Comparison of ENCODE assay signal across 8 cellular contexts in genomic region chr11:78139422-78140391, GRCh38. TPM values are rescaled to one million over a fixed set of nuclear protein-coding genes. Genes with fewer than 3 reads are reported as not detected.
DNase-seq lines count a peak whose midpoint lies in the region; ATAC-seq, FAIRE-seq and TF ChIP-seq lines count a peak whose summit lies in the region.

Gene ALG8, minus strand, starts transcription at chr11:78139626. Its CDS starts 38 bp downstream, at chr11:78139588.

- CTCF ChIA-PET in H1 (lab: Charles Lee; ENCODE audit: partially characterized antibody): interaction anchor here (0.6 kb wide), 1 partner anchor 659 kb away, joined by 6 read pairs; no protein-coding TSS in a partner anchor

- TF ChIP-seq CTCF in H1 (IDR thresholded peaks at IDR 0.05; ENCODE audit: control extremely low read depth in 1 of 3, insufficient read depth in 1 of 3, low read depth in 1 of 3, low read length in 3 of 3): no peak

- H2BK20ac ChIP-seq in H1 (ENCODE audit: low read length): no peak within 1 kb of the TSS

- no peak within 1 kb of the TSS for H3K14ac ChIP-seq in H1 (ENCODE audit: insufficient read length)

- POLR2A ChIA-PET in H1 (lab: Charles Lee; ENCODE audit: partially characterized antibody): interaction anchor here (0.6 to 4.5 kb wide), 25 partner anchors 8 to 444 kb away, joined by 3 to 32 read pairs (median 4); partner anchors contain the start of genes INTS4, KCTD21, NARS2 and NDUFC2

- H3K4ac ChIP-seq in H1 (replicated peaks; ENCODE audit: insufficient read length, low read depth, low read length) (peak within 1 kb of the TSS; percentile 62), mesendoderm (ENCODE audit: low read depth, low read length) (peak within 1 kb of the TSS; percentile 97)

- H3K36me3 ChIP-seq in H1 (ENCODE audit: control insufficient read depth in 2 of 4, insufficient read depth in 4 of 4, low read length in 3 of 4): peaks cover 2 to 8% (median 5%) of the 10 kb centered on the region in 4 experiments; a peak in 5 of 8 replicates
- H3K36me3 ChIP-seq in mesendoderm (ENCODE audit: control insufficient read depth, insufficient read depth, low read length): no peaks in the 10 kb centered on the region

- H2BK120ac ChIP-seq in H1 (replicated peaks; ENCODE audit: low read depth, low read length): peak within 1 kb of the TSS; percentile 14
- no peak within 1 kb of the TSS for H2BK120ac ChIP-seq in mesendoderm (ENCODE audit: low read depth, low read length)

- H3K4me1 ChIP-seq in H1 (replicated peaks in 1 of 4; ENCODE audit: control insufficient read depth in 3 of 4, insufficient read depth in 4 of 4, low read length in 3 of 4) (no peaks in the 10 kb centered on the region; a peak in 1 of 7 replicates), mesendoderm (ENCODE audit: control insufficient read depth, low read depth, low read length) (peaks cover 4% of the 10 kb centered on the region)

- H3K79me2 ChIP-seq in H1 (ENCODE audit: control insufficient read depth in 1 of 2, insufficient read depth in 2 of 2, low read length in 2 of 2): peaks cover 0 to 25% of the 10 kb centered on the region in 2 experiments; a peak in 3 of 4 replicates
- H3K79me2 ChIP-seq in mesendoderm (ENCODE audit: control insufficient read depth, insufficient read depth, low read length): peaks cover 10% of the 10 kb centered on the region

- H3K27ac ChIP-seq in H1 (ENCODE audit: low read depth, low read length) (peak within 1 kb of the TSS; percentile 87), mesendoderm (ENCODE audit: low read depth, low read length) (peak within 1 kb of the TSS; percentile 13)

- no peaks in the 10 kb centered on the region for H3K9me3 ChIP-seq in H1 (ENCODE audit: insufficient read depth in 2 of 2, low read depth in 1 of 2, low read length in 1 of 2)

- H2BK5ac ChIP-seq in H1 (ENCODE audit: low read depth, low read length) (peak within 1 kb of the TSS; percentile 89), mesendoderm (ENCODE audit: low read length) (peak within 1 kb of the TSS; percentile 92)

- no peak; a peak in 1 of 4 replicates for TF ChIP-seq RAD21 in H1 (IDR thresholded peaks at IDR 0.05 in 1 of 2, conservative IDR thresholded peaks at IDR 0.05 in 1 of 2; ENCODE audit: low read depth in 2 of 2, low read length in 2 of 2)

- H3K9ac ChIP-seq in H1 (replicated peaks in 1 of 4; ENCODE audit: extremely low read depth in 1 of 4, low read depth in 3 of 4, low read length in 3 of 4) (peak within 1 kb of the TSS; percentile 84 to 94 (median 92)), mesendoderm (ENCODE audit: low read length) (peak within 1 kb of the TSS; percentile 99)

- DNase-seq in COLO668 (lab: John Stamatoyannopoulos, UW; ENCODE audit: unreplicated experiment): peak; percentile 95
- DNase-seq in HT1080 (ENCODE audit: low read depth): peak; percentile 92
- DNase-seq in NOMO-1 treated with DMSO at 0.1 percent for 48 hours (lab: John Stamatoyannopoulos, UW; ENCODE audit: unreplicated experiment): peak; percentile 93
- peak; percentile 76 to 95 (median 95) for DNase-seq in activated CD8-positive, alpha-beta memory T cell treated with anti-CD3 and anti-CD28 coated beads for 48 hours (ENCODE audit: low read depth in 2 of 3, low spot score in 2 of 3)
- DNase-seq in H1 (ENCODE audit: low read depth in 1 of 2, low spot score in 2 of 2): peak; percentile 87 to 95
- peak; percentile 97 for DNase-seq in mesendoderm
- DNase-seq in stimulated activated CD8-positive, alpha-beta memory T cell treated with anti-CD3 and anti-CD28 coated beads, Interleukin-15, amount 100 ng/mL, for 1 hour (ENCODE audit: low read depth): peak; percentile 95

- H3K23ac ChIP-seq in H1 (ENCODE audit: insufficient read length): no peak within 1 kb of the TSS
- no peak within 1 kb of the TSS for H3K23ac ChIP-seq in mesendoderm (ENCODE audit: low read length)

- peak within 1 kb of the TSS; percentile 65 for H4K5ac ChIP-seq in H1 (ENCODE audit: insufficient read length, low read depth, low read length)
- peak within 1 kb of the TSS; percentile 99 for H4K5ac ChIP-seq in mesendoderm (ENCODE audit: low read length)

- H3K79me1 ChIP-seq in H1 (ENCODE audit: low read depth, low read length): 0 out of 2 replicates have a peak, but pooled peaks cover 3% of the 10 kb centered on the region
- H3K79me1 ChIP-seq in mesendoderm (ENCODE audit: low read length): peaks cover 9% of the 10 kb centered on the region

- H3K27me3 ChIP-seq in H1 (replicated peaks in 1 of 4; ENCODE audit: control insufficient read depth in 3 of 4, extremely low read depth in 1 of 4, insufficient read depth in 3 of 4, low read length in 3 of 4) (no peaks in the 10 kb centered on the region), mesendoderm (ENCODE audit: insufficient read depth, low read length, poor library complexity) (no peaks in the 10 kb centered on the region)

- peak within 1 kb of the TSS; percentile 84 for H2AFZ ChIP-seq in H1 (ENCODE audit: low read length)

- no peaks in the 10 kb centered on the region for H4K20me1 ChIP-seq in H1 (replicated peaks in 1 of 2; ENCODE audit: control insufficient read depth in 1 of 2, insufficient read depth in 2 of 2, low read length in 2 of 2)

- H3K18ac ChIP-seq in H1 (ENCODE audit: extremely low read depth, low read length) (peak within 1 kb of the TSS; percentile 89), mesendoderm (ENCODE audit: low read length) (peak within 1 kb of the TSS; percentile 91)

- peak; percentile 91 for ATAC-seq in GM21360 (IDR thresholded peaks at IDR 0.05; ENCODE audit: unreplicated experiment)

- H3K4me3 ChIP-seq in H1 (ENCODE audit: extremely low read depth in 1 of 4, insufficient read depth in 2 of 4, low read depth in 3 of 4, low read length in 4 of 4): peak within 1 kb of the TSS; percentile 75 to 91 (median 84)
- peak within 1 kb of the TSS; percentile 85 for H3K4me3 ChIP-seq in mesendoderm (ENCODE audit: low read length)

- H4K8ac ChIP-seq in H1 (ENCODE audit: extremely low read depth, insufficient read depth, low read length): peak within 1 kb of the TSS; percentile 98
- H4K8ac ChIP-seq in mesendoderm (ENCODE audit: low read depth, low read length): peak within 1 kb of the TSS; percentile 92

- peak within 1 kb of the TSS; percentile 78 for H4K91ac ChIP-seq in H1 (replicated peaks; ENCODE audit: insufficient read length, low read length)

- peaks cover 13% of the 10 kb centered on the region for H3K23me2 ChIP-seq in H1 (ENCODE audit: low read depth, low read length)

- TF ChIP-seq EP300 in H1 (IDR thresholded peaks at IDR 0.05; ENCODE audit: borderline replicate concordance in 1 of 2, low read depth in 2 of 2, low read length in 2 of 2): no peak

- H2AK5ac ChIP-seq in H1 (ENCODE audit: low read depth, low read length): 0 out of 2 replicates have a peak within 1 kb of the TSS, but pooled peaks have one; percentile 30
- peak within 1 kb of the TSS; percentile 99 for H2AK5ac ChIP-seq in mesendoderm (ENCODE audit: low read length)

- peak; percentile 96 for TF ChIP-seq POLR2A in H1 (IDR thresholded peaks at IDR 0.05; ENCODE audit: control extremely low read depth in 1 of 2, low read depth in 2 of 2, low read length in 2 of 2)

- no peak for FAIRE-seq in H1 (lab: Jason Lieb, UNC)

- H3K56ac ChIP-seq in H1 (replicated peaks; ENCODE audit: insufficient read length, low read depth, low read length) (peak within 1 kb of the TSS; percentile 38), mesendoderm (ENCODE audit: low read length) (peak within 1 kb of the TSS; percentile 100)

- H2BK15ac ChIP-seq in H1 (ENCODE audit: low read length) (peak within 1 kb of the TSS; percentile 90), mesendoderm (replicated peaks; ENCODE audit: low read depth) (no peak within 1 kb of the TSS)

- H3K4me2 ChIP-seq in H1 (ENCODE audit: insufficient read depth in 1 of 2, low read depth in 2 of 2, low read length in 2 of 2) (peak within 1 kb of the TSS; percentile 76 to 82), mesendoderm (ENCODE audit: low read length) (peak within 1 kb of the TSS; percentile 91)

- 6% methylated on average over 52 of the region's 52 CpGs; no CpG with 5 or more reads in 1 of the 2 experiments for WGBS in H1 (ENCODE audit: extremely low coverage in 1 of 2, insufficient coverage in 1 of 2, insufficient read length in 1 of 2, insufficient replicate concordance in 2 of 2, low coverage in 1 of 2, low lambda C conversion rate in 2 of 2, missing lambda C conversion rate in 1 of 2), 2 experiments
- no CpG with 5 or more reads among the region's 52 CpGs for WGBS in mesendoderm (ENCODE audit: extremely low coverage, insufficient coverage, low lambda C conversion rate)

- H2BK12ac ChIP-seq in H1 (ENCODE audit: low read depth, low read length): no peak within 1 kb of the TSS; the same call in 1 of the 2 replicates

TF ChIP-seq in H1, 55 proteins besides CTCF, POLR2A, EP300 and RAD21 (continues in another document):
- TF ChIP-seq HDAC2 (IDR thresholded peaks at IDR 0.05; ENCODE audit: borderline replicate concordance in 1 of 2, low read depth in 2 of 2, low read length in 2 of 2): no peak

RNA-seq across cellular contexts. Expression of gene ALG8, which starts in this region (rescaled TPM):
- 39.2 and 56.8 TPM in 2 replicates for total RNA-seq in HT1080 (2014; rRNA removed; shearing (Covaris generic))
- polyA plus RNA-seq in HT1080 (2015; cell fraction: cytosol; rRNA removed): 57.1 and 58.2 TPM in 2 replicates
- 107 and 124 TPM in 2 replicates for polyA plus RNA-seq in HT1080 (2015; cell fraction: nucleus; rRNA removed)
- 56.9 and 66.7 TPM in 2 replicates for total RNA-seq in H1 (2021; fragmentation: NEBNext Ultra II Directional; extraction: Animal tissue kit (Norgen Biotek cat#: 25700))
- 45.5 and 84.3 TPM in 2 replicates for polyA plus RNA-seq in H1 (2011; rRNA removed)
- 66.3 TPM for polyA plus RNA-seq in H1 (2011; cell fraction: cytosol; rRNA removed)
- polyA plus RNA-seq in H1 (2011; cell fraction: nucleus; rRNA removed): 47.6 TPM
- 47.0 to 77.3 TPM (median 58.6 TPM) in 4 replicates for polyA plus RNA-seq in H1 (2012, experiment 1 of 2)
- polyA plus RNA-seq in H1 (2012, experiment 2 of 2): 23.8 TPM
- polyA plus RNA-seq in H1 (2013, experiment 1 of 2): 171 TPM
- 186 TPM for polyA plus RNA-seq in H1 (2013, experiment 2 of 2)
- polyA minus RNA-seq in H1 (2011; rRNA and poly(A)+ RNA removed): 70.8 and 86.4 TPM in 2 replicates
- polyA minus RNA-seq in H1 (2011; cell fraction: cytosol; rRNA and poly(A)+ RNA removed): 52.0 TPM
- 46.6 TPM for polyA minus RNA-seq in H1 (2011; cell fraction: nucleus; rRNA and poly(A)+ RNA removed)
- 90.9 TPM for polyA plus RNA-seq in mesendoderm (2013, experiment 1 of 2)
- 84.1 TPM for polyA plus RNA-seq in mesendoderm (2013, experiment 2 of 2)

Comparison
In these comparisons a context has a peak if more than half of its experiments do, and no peak if none do; other contexts are left out.
1. Peak in every context shown above with its lines: DNase-seq, ATAC-seq, H3K4me3 ChIP-seq and H3K27ac ChIP-seq.